In genomic region chr17:47882695-47883588, GRCh38 we compare ENCODE assay signal across 1 cellular context.
TF ChIP-seq lines count a peak whose summit lies in the region.

No MANE protein-coding gene starts in this region.

TF ChIP-seq in A549, 52 proteins besides CTCF, POLR2A, EP300 and RAD21:
- TF ChIP-seq SREBF2 (IDR thresholded peaks at IDR 0.05) (no peak), ATOH8 (CRISPR knock-in tag; IDR thresholded peaks at IDR 0.05; ENCODE audit: low read depth) (no peak), ZFP36 (IDR thresholded peaks at IDR 0.05; ENCODE audit: borderline replicate concordance, partially characterized antibody) (no peak), EHF (CRISPR knock-in tag; IDR thresholded peaks at IDR 0.05) (no peak), HMGXB4 (CRISPR knock-in tag; IDR thresholded peaks at IDR 0.05; ENCODE audit: borderline replicate concordance) (no peak), HOXA7 (CRISPR knock-in tag; IDR thresholded peaks at IDR 0.05) (no peak), JUN (IDR thresholded peaks at IDR 0.05) (no peak), SMC3 (IDR thresholded peaks at IDR 0.05) (no peak)
- TF ChIP-seq, protein P1, sequence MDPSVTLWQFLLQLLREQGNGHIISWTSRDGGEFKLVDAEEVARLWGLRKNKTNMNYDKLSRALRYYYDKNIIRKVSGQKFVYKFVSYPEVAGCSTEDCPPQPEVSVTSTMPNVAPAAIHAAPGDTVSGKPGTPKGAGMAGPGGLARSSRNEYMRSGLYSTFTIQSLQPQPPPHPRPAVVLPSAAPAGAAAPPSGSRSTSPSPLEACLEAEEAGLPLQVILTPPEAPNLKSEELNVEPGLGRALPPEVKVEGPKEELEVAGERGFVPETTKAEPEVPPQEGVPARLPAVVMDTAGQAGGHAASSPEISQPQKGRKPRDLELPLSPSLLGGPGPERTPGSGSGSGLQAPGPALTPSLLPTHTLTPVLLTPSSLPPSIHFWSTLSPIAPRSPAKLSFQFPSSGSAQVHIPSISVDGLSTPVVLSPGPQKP (IDR thresholded peaks at IDR 0.05; ENCODE audit: low read depth, low read length): no peak
